Comparison of ENCODE assay signal across 1 cellular context in the genomic region with DNA sequence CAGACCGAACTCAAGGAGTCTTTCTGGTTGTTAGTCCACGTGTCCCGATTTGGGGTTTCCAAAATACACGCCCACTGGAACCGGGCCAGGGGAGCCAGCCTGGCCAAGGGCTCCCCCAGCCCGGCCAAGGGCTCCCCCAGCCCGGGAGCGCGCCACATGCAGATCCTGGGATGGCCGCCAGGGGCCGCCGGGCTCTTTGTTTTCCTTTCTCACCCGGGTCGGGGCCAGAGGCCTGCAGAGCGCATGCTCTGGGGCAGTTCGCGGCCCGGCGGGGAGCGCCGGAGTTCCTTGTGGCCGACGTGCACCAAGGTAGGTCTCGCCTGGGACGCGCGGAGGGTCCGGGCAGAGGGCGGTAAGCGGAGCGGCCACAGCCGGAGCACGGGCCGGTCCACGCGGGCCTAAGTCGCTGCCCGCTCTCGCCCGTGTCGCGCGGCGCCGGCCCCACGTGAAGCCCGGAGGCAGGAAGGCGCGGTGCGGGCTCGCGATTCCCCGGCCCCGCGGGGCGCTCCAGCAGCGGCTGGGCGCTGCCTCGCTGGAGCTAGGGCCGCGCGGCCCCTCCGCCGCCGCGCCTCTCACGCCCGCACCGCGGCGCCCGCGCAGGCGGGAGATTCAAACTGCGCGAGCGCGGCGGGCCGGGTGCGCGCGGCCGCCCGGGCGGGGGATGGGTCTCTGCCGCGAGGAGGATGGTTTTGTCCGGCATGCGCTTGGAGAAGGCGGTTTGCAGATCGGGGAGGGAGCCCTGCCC.
A peak's percentile ranks its signal among the peaks of the same experiment; 100 is the strongest.
TF ChIP-seq lines count a peak whose summit lies in the region.

No MANE protein-coding gene starts in this region.

TF ChIP-seq in WTC11, 78 proteins besides CTCF, POLR2A, EP300 and RAD21 (continued from another document):
- TF ChIP-seq HMGA2 (CRISPR knock-in tag; IDR thresholded peaks at IDR 0.05) (no peak), IRF1 (CRISPR knock-in tag; IDR thresholded peaks at IDR 0.05) (no peak), GABPB1 (CRISPR knock-in tag; IDR thresholded peaks at IDR 0.05) (no peak), TEAD4 (CRISPR knock-in tag; IDR thresholded peaks at IDR 0.05) (0 out of 2 replicates have a peak, but pooled peaks have one; percentile 12), STAT6 (CRISPR knock-in tag; conservative IDR thresholded peaks at IDR 0.05; ENCODE audit: low read depth) (no peak), ETV6 (CRISPR knock-in tag; IDR thresholded peaks at IDR 0.05) (peak; percentile 76)
- TF ChIP-seq, protein P1, sequence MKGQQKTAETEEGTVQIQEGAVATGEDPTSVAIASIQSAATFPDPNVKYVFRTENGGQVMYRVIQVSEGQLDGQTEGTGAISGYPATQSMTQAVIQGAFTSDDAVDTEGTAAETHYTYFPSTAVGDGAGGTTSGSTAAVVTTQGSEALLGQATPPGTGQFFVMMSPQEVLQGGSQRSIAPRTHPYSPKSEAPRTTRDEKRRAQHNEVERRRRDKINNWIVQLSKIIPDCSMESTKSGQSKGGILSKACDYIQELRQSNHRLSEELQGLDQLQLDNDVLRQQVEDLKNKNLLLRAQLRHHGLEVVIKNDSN (CRISPR knock-in tag; IDR thresholded peaks at IDR 0.05), result no peak
